ENCODE assay signal across 8 cellular contexts in the genomic region with DNA sequence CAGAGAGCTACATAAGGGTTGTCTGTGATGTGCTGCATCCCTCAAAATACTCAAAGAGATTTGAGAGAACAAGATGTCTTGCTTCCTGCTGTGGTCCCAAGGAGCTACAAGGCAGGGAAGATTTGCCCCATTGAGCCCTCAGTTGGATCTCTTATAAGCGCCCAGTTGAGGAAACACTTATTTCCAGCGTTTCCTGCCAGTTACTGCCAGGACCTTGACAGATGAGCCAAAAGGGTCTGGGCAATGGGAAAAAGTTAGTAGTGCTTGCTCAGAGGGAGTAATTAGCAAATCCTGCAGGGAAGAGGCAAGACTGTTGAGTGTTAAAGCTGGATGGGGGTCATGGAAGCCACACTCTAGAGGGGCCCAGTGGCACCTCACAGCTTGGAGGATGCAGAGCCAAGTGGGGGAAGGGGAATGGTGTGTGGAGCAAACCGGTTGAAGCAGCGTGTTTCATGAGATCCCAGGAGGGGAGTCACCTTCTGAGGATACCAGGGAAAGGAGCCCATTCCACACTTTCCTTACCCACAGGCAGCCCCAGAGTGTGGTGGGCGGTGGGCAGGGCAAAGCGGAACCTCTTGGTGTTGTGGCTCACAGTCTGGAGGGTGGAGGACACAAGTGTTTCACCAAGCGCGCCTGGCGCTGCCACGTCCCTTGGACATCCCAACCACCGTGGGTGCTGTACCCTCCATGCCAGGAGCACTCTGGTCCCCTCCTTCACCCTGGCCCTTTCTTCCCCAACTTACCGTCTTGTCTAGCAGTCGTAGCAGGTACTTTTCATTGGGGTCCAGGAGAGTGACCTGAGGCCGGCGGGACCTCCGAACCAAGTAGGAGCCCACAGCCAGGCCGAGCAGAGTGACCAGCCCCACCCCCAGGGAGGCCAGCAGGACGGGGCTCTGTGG. TPM values are rescaled to one million over a fixed set of nuclear protein-coding genes. Genes with fewer than 3 reads are reported as not detected.
DNase-seq lines count a peak whose midpoint lies in the region; ATAC-seq, FAIRE-seq and TF ChIP-seq lines count a peak whose summit lies in the region.

No MANE protein-coding gene starts in this region.

- H4K20me1 ChIP-seq in MM.1S (ENCODE audit: insufficient read depth, low read length), result no peaks in the 10 kb centered on the region

- H3K79me2 ChIP-seq in MM.1S (ENCODE audit: low read length), result peaks cover 14% of the 10 kb centered on the region

- H3K27me3 ChIP-seq in CD4-positive, CD25-positive, alpha-beta regulatory T cell (ENCODE audit: control insufficient read depth, insufficient read depth, low read length), result no peaks in the 10 kb centered on the region
- no peaks in the 10 kb centered on the region for H3K27me3 ChIP-seq in MM.1S (replicated peaks; ENCODE audit: insufficient read depth, low read length)
- H3K27me3 ChIP-seq in muscle layer of duodenum (ENCODE audit: low read depth, low read length), result no peaks in the 10 kb centered on the region

- H3K36me3 ChIP-seq in CD4-positive, CD25-positive, alpha-beta regulatory T cell (ENCODE audit: control insufficient read depth, insufficient read depth, low read length), result peaks cover 18% of the 10 kb centered on the region
- no peaks in the 10 kb centered on the region for H3K36me3 ChIP-seq in MM.1S (replicated peaks; ENCODE audit: insufficient read depth, low read length)
- peaks cover 22 to 30% of the 10 kb centered on the region in 2 donors for H3K36me3 ChIP-seq in muscle layer of duodenum (ENCODE audit: control insufficient read depth in 1 of 2, insufficient read depth in 2 of 2, low read length in 2 of 2)

- ATAC-seq in CD4-positive, CD25-positive, alpha-beta regulatory T cell (ENCODE audit: low read depth in 2 of 2), result no peak
- ATAC-seq in HG03175 (IDR thresholded peaks at IDR 0.05; ENCODE audit: unreplicated experiment), result no peak

- peak overlapping the region; percentile 87 for H3K27ac ChIP-seq in CD4-positive, CD25-positive, alpha-beta regulatory T cell (ENCODE audit: insufficient read depth, low read length, poor library complexity, severe bottlenecking)
- H3K27ac ChIP-seq in MM.1S (ENCODE audit: low read length) (peak overlapping the region; percentile 23; the same call in 1 of the 2 replicates), muscle layer of duodenum (ENCODE audit: low read length) (peak overlapping the region; percentile 84)

- H3K27me3 Mint-ChIP-seq in CD4-positive, CD25-positive, alpha-beta regulatory T cell, result peaks cover 5% of the 10 kb centered on the region

- no peaks in the 10 kb centered on the region for H3K9me2 ChIP-seq in MM.1S (replicated peaks; ENCODE audit: insufficient read depth, low read length)

- H3K9me3 Mint-ChIP-seq in CD4-positive, CD25-positive, alpha-beta regulatory T cell, result no peaks in the 10 kb centered on the region

- peaks cover 22% of the 10 kb centered on the region for H3K4me1 ChIP-seq in CD4-positive, CD25-positive, alpha-beta regulatory T cell (ENCODE audit: control insufficient read depth, insufficient read depth, low read length, poor library complexity, severe bottlenecking)
- peaks cover 26% of the 10 kb centered on the region for H3K4me1 ChIP-seq in MM.1S (ENCODE audit: low read length)
- H3K4me1 ChIP-seq in muscle layer of duodenum (ENCODE audit: control insufficient read depth in 1 of 2, insufficient read depth in 2 of 2, low read length in 2 of 2), result peaks cover 11% of the 10 kb centered on the region in 2 donors

- no peak for FAIRE-seq in RCC 7860 (lab: Jason Lieb, UNC)

- H3F3A ChIP-seq in MM.1S (ENCODE audit: insufficient read depth, low read length), result no peaks in the 10 kb centered on the region; the same call in 1 of the 2 replicates

- no peak for DNase-seq in CD4-positive, CD25-positive, alpha-beta regulatory T cell
- DNase-seq in MM.1S (no peak), dermis blood vessel endothelial cell (peak; percentile 62), NOMO-1 treated with dmso at 0.1 percent for 144 hours (lab: John Stamatoyannopoulos, UW; ENCODE audit: unreplicated experiment) (no peak), DMS79 (lab: John Stamatoyannopoulos, UW) (no peak), RCC 7860 (ENCODE audit: low spot score) (no peak)

- no peaks in the 10 kb centered on the region for H3K9me3 ChIP-seq in CD4-positive, CD25-positive, alpha-beta regulatory T cell (ENCODE audit: control insufficient read depth in 2 of 2, low read length in 2 of 2)
- no peaks in the 10 kb centered on the region for H3K9me3 ChIP-seq in MM.1S (replicated peaks; ENCODE audit: insufficient read depth, low read length)
- H3K9me3 ChIP-seq in muscle layer of duodenum (ENCODE audit: control insufficient read depth in 1 of 2, low read length in 2 of 2), result no peaks in the 10 kb centered on the region

- H3K36me3 Mint-ChIP-seq in CD4-positive, CD25-positive, alpha-beta regulatory T cell, result peaks cover 16% of the 10 kb centered on the region

- peak overlapping the region; percentile 91 for H3K4me2 ChIP-seq in MM.1S (ENCODE audit: low read depth, low read length)

- H3K4me1 Mint-ChIP-seq in CD4-positive, CD25-positive, alpha-beta regulatory T cell, result peaks cover 5 to 35% (median 23%) of the 10 kb centered on the region in 4 donors

- peak overlapping the region; percentile 96 for H3K9ac ChIP-seq in MM.1S (ENCODE audit: low read length)

- H3K4me3 ChIP-seq in CD4-positive, CD25-positive, alpha-beta regulatory T cell (ENCODE audit: low read depth, low read length), result no peak overlapping the region
- H3K4me3 ChIP-seq in MM.1S (ENCODE audit: low read length) (peak overlapping the region; percentile 100), muscle layer of duodenum (ENCODE audit: low read depth in 1 of 2, low read length in 2 of 2) (peak overlapping the region; percentile 71 to 87)

- H3K27ac Mint-ChIP-seq in CD4-positive, CD25-positive, alpha-beta regulatory T cell, result peak overlapping the region; percentile 47 to 92 (median 92)

- H2AFZ ChIP-seq in MM.1S (ENCODE audit: low read length), result peak overlapping the region; percentile 98

- peak overlapping the region; percentile 82 to 97 (median 86) for H3K4me3 Mint-ChIP-seq in CD4-positive, CD25-positive, alpha-beta regulatory T cell

- TF ChIP-seq CTCF in MM.1S (IDR thresholded peaks at IDR 0.05; ENCODE audit: low read length), result no peak

RNA-seq across cellular contexts. Expression of a gene that starts 0.8 kb away (rescaled TPM):
- total RNA-seq in CD4-positive, CD25-positive, alpha-beta regulatory T cell, result 36.1 TPM
- polyA plus RNA-seq in CD4-positive, CD25-positive, alpha-beta regulatory T cell, result 10 to 100 TPM; 45.9 to 69.0 (median 55.9) TPM
- total RNA-seq in dermis blood vessel endothelial cell, result 36.1 and 40.0 TPM in 2 replicates

RNA-seq across cellular contexts. Expression of a gene that starts 8.1 kb away (rescaled TPM):
- 70.0 TPM for total RNA-seq in CD4-positive, CD25-positive, alpha-beta regulatory T cell
- polyA plus RNA-seq in CD4-positive, CD25-positive, alpha-beta regulatory T cell, result 100 to 1,000 TPM; 105 to 117 (median 107) TPM
- total RNA-seq in dermis blood vessel endothelial cell, result 134 and 137 TPM in 2 replicates

RNA-seq across cellular contexts. Expression of a gene that starts 39.2 kb away (rescaled TPM):
- 16.5 TPM for total RNA-seq in CD4-positive, CD25-positive, alpha-beta regulatory T cell
- polyA plus RNA-seq in CD4-positive, CD25-positive, alpha-beta regulatory T cell, result 10 to 100 TPM; 19.2 to 27.7 (median 20.6) TPM
- total RNA-seq in dermis blood vessel endothelial cell, result 26.7 and 28.6 TPM in 2 replicates

RNA-seq across cellular contexts. Expression of a gene that starts 40.9 kb away (rescaled TPM):
- 130 TPM for total RNA-seq in CD4-positive, CD25-positive, alpha-beta regulatory T cell
- polyA plus RNA-seq in CD4-positive, CD25-positive, alpha-beta regulatory T cell, result 10 to 100 TPM; 53.6 to 73.8 (median 62.0) TPM
- total RNA-seq in dermis blood vessel endothelial cell, result 95.8 and 124 TPM in 2 replicates

Comparison
In these comparisons a context has a peak if more than half of its experiments do, and no peak if none do; other contexts are left out.
1. H3K27ac ChIP-seq: peak in every context shown above with its lines; median percentile 87 in CD4-positive, CD25-positive, alpha-beta regulatory T cell; 84 in muscle layer of duodenum; 23 in MM.1S.